1 cellular context compared by ENCODE assay signal in the genomic region with DNA sequence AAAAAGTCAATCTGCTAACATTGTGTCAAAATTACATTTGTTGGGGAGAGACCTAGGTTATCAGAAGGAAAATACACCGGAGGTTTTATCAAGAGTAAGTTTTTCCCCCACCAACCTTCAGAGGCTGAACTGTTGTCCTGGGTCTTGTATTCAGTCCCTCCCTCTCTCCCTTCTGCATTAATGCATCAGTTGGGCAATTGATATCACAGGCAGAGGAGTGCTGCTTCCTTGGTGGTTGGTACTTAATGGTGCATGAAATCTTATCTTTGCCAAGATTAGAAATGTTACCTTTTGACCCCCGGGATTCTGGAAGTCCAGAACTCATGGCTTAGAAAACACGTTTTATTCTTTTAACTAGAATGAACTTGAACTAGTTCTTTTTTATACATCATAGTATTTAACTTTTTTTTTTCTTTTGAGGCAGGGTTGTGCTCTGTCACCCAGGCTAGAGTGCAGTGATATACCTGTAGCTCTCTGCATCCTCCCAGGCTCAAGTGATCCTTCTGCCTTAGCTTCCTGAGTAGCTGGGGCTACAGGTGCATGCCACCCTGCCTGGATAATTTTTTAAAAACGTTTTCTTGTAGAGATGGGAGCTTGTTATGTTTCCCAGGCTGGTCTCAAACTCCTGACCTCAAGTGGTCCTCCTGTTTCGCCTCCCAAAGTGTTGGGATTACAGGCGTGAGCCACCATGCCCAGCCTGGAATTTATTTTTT.
TF ChIP-seq lines count a peak whose summit lies in the region.

No MANE protein-coding gene starts in this region.

TF ChIP-seq in K562, 482 proteins besides CTCF, POLR2A, EP300 and RAD21:
- TF ChIP-seq SP1 (CRISPR knock-in tag; IDR thresholded peaks at IDR 0.05) (peak; percentile 11; the same call in 1 of the 2 replicates), SFPQ (IDR thresholded peaks at IDR 0.05; ENCODE audit: low read depth, low read length) (no peak), POLR2AphosphoS5 (IDR thresholded peaks at IDR 0.05; ENCODE audit: control insufficient read depth, insufficient read depth, low read depth, low read length) (peak; percentile 42)
